21 cellular contexts compared by ENCODE assay signal in genomic region chr3:161275919-161276318, GRCh38. TPM values are rescaled to one million over a fixed set of nuclear protein-coding genes. Genes with fewer than 3 reads are reported as not detected.
A peak's percentile ranks its signal among the peaks of the same experiment; 100 is the strongest.
DNase-seq lines count a peak whose midpoint lies in the region; ATAC-seq and TF ChIP-seq lines count a peak whose summit lies in the region.
"Had no signal": no experiment of that assay in that cellular context is flagged by ENCODE, and none has a peak within 500 bp of the region (broad histone marks: within the 10 kb centered on the region; RNA-seq: fewer than 3 reads in every experiment).

No MANE protein-coding gene starts in this region.

- H3K4me1 Mint-ChIP-seq in WTC11: peaks cover 34% of the 10 kb centered on the region
- H3K4me1 Mint-ChIP-seq: memory B cell; neural progenitor cell; stimulated activated naive B cell treated with anti-CD40 and anti-IgM and Interleukin-4, amounts not matched to agents 10 μg/mL and 1 μg/mL and 100 μg/mL, for 72 hours had no signal

- peak; percentile 33 to 57 for DNase-seq in NCI-H2081 (lab: John Stamatoyannopoulos, UW)
- no peak for DNase-seq in NCI-H2081 treated with DMSO at 0.1 percent for 48 hours (lab: John Stamatoyannopoulos, UW)
- peak; percentile 79 for DNase-seq in NCI-H2196 treated with DMSO at 0.1 percent for 48 hours (lab: John Stamatoyannopoulos, UW; ENCODE audit: unreplicated experiment)
- DNase-seq in colonic mucosa: peak; percentile 45
- DNase-seq in ureter (ENCODE audit: low spot score): peak; percentile 50
- DNase-seq in WTC11 (ENCODE audit: low spot score): no peak
- DNase-seq: activated naive CD8-positive, alpha-beta T cell treated with anti-CD3 and anti-CD28 coated beads, Interleukin-2, amount 10 ng/mL, durations not matched to agents 7 days and 5 days; BE2C; head of caudate nucleus; NCI-H1694; stimulated activated CD4-positive, alpha-beta T cell treated with anti-CD3 and anti-CD28 coated beads, Interleukin-15, amount 100 ng/mL, for 24 hours; stimulated activated naive B cell treated with anti-CD40 and anti-IgM and Interleukin-4, amounts not matched to agents 10 μg/mL and 1 μg/mL and 100 μg/mL, for 72 hours; T-helper 1 cell; tibial artery; WERI-Rb-1 had no signal

- H3K36me3 Mint-ChIP-seq in WTC11: peaks cover 59% of the 10 kb centered on the region

- no peak overlapping the region for H3K27ac ChIP-seq in colonic mucosa
- H3K27ac ChIP-seq: 22Rv1, neural progenitor cell, tibial artery, WERI-Rb-1 had no signal

- no peaks in the 10 kb centered on the region for H3K27me3 ChIP-seq in colonic mucosa
- H3K27me3 ChIP-seq: BE2C, neural progenitor cell, tibial artery had no signal

- H3K9me3 ChIP-seq in colonic mucosa: no peaks in the 10 kb centered on the region
- H3K9me3 ChIP-seq: BE2C had no signal

- no peak overlapping the region for H3K4me3 ChIP-seq in colonic mucosa
- H3K4me3 ChIP-seq: K562, neural progenitor cell, tibial artery had no signal

- ATAC-seq in HG03280 (IDR thresholded peaks at IDR 0.05; ENCODE audit: unreplicated experiment) (no peak), WTC11 (no peak), HG03378 (IDR thresholded peaks at IDR 0.05; ENCODE audit: unreplicated experiment) (no peak)
- ATAC-seq: K562; stimulated activated naive B cell treated with anti-CD40 and anti-IgM and Interleukin-4, amounts not matched to agents 10 μg/mL and 1 μg/mL and 100 μg/mL, for 72 hours had no signal

- POLR2A ChIA-PET in WTC11 (lab: Charles Lee): interaction anchor here (0.6 to 1.1 kb wide), 3 partner anchors 29 to 147 kb away, joined by 3 read pairs; partner anchors contain the start of gene SPTSSB

- H3K4me1 ChIP-seq in colonic mucosa: no peaks in the 10 kb centered on the region
- H3K4me1 ChIP-seq: BE2C, neural progenitor cell, tibial artery had no signal

- intact Hi-C loops in colonic mucosa (cut with DNase I): no loop called here

- H3K4me3 Mint-ChIP-seq in WTC11: no peak overlapping the region
- H3K4me3 Mint-ChIP-seq: activated naive CD8-positive, alpha-beta T cell treated with anti-CD3 and anti-CD28 coated beads, Interleukin-2, amount 10 ng/mL, durations not matched to agents 7 days and 5 days; memory B cell; neural progenitor cell; stimulated activated naive B cell treated with anti-CD40 and anti-IgM and Interleukin-4, amounts not matched to agents 10 μg/mL and 1 μg/mL and 100 μg/mL, for 72 hours had no signal

- no peaks in the 10 kb centered on the region for H3K36me3 ChIP-seq in colonic mucosa
- H3K36me3 ChIP-seq: BE2C, neural progenitor cell had no signal

- peaks cover 48% of the 10 kb centered on the region for H3K9me3 Mint-ChIP-seq in WTC11

- peaks cover 4% of the 10 kb centered on the region; the same call in 1 of the 2 replicates for H3K27me3 Mint-ChIP-seq in WTC11 (ENCODE audit: low read depth)
- H3K27me3 Mint-ChIP-seq: memory B cell; stimulated activated naive B cell treated with anti-CD40 and anti-IgM and Interleukin-4, amounts not matched to agents 10 μg/mL and 1 μg/mL and 100 μg/mL, for 72 hours had no signal

- TF ChIP-seq CTCF in colonic mucosa (IDR thresholded peaks at IDR 0.05) (no peak), WTC11 (IDR thresholded peaks at IDR 0.05) (no peak)

- H3K9ac ChIP-seq in colonic mucosa (ENCODE audit: low read depth in 2 of 2, low read length in 2 of 2): no peak overlapping the region
- H3K9ac ChIP-seq: neural progenitor cell had no signal

- H3K27ac Mint-ChIP-seq in WTC11: no peak overlapping the region
- H3K27ac Mint-ChIP-seq: activated naive CD8-positive, alpha-beta T cell treated with anti-CD3 and anti-CD28 coated beads, Interleukin-2, amount 10 ng/mL, durations not matched to agents 7 days and 5 days; memory B cell; neural progenitor cell had no signal

- CTCF ChIA-PET in WTC11 (lab: Charles Lee): interaction anchor here (0.7 to 3.2 kb wide), 5 partner anchors 55 to 146 kb away, joined by 3 to 15 read pairs (median 7); partner anchors contain the start of gene NMD3

TF ChIP-seq in WTC11, 78 proteins besides CTCF, POLR2A, EP300 and RAD21:
- TF ChIP-seq SMAD4 (CRISPR knock-in tag; IDR thresholded peaks at IDR 0.05) (no peak), ZNF512 (CRISPR knock-in tag; IDR thresholded peaks at IDR 0.05; ENCODE audit: borderline replicate concordance) (no peak), CREM (CRISPR knock-in tag; IDR thresholded peaks at IDR 0.05) (no peak), RORB (CRISPR knock-in tag; IDR thresholded peaks at IDR 0.05) (no peak), EMX1 (CRISPR knock-in tag; IDR thresholded peaks at IDR 0.05) (no peak), USF2 (CRISPR knock-in tag; IDR thresholded peaks at IDR 0.05) (no peak), GRHL2 (CRISPR knock-in tag; IDR thresholded peaks at IDR 0.05; ENCODE audit: insufficient replicate concordance, severe bottlenecking) (no peak), ZNF121 (CRISPR knock-in tag; IDR thresholded peaks at IDR 0.05) (no peak)

RNA-seq across cellular contexts. Expression of gene NMD3, which starts 54.8 kb away (rescaled TPM):
- total RNA-seq in colonic mucosa (10 to 100 TPM; 33.5 to 45.5 TPM), ureter (67.2 TPM), WTC11 (2021) (53.3 to 56.3 TPM (median 54.5 TPM) in 3 replicates)

Comparison
In these comparisons a context has a peak if more than half of its experiments do, and no peak if none do; other contexts are left out.
1. DNase-seq: peak in NCI-H2081 (2 of 2), NCI-H2196 treated with DMSO at 0.1 percent for 48 hours (single experiment), colonic mucosa (single experiment) and ureter (single experiment); none in NCI-H2081 treated with DMSO at 0.1 percent for 48 hours (single experiment) and WTC11 (single experiment).